ENCODE assay signal across 20 cellular contexts in genomic region chrX:76931518-76931917, GRCh38.
"Had no signal": no experiment of that assay in that cellular context is flagged by ENCODE, and none has a peak within 500 bp of the region (broad histone marks: within the 10 kb centered on the region; RNA-seq: fewer than 3 reads in every experiment).

No MANE protein-coding gene starts in this region.

- ATAC-seq: activated T-cell treated with anti-CD3 and anti-CD28 coated beads, Interleukin-2, amount 50 U/mL, for 4 hours; heart right ventricle; left cardiac atrium; natural killer cell; WTC11 had no signal

- DNase-seq: activated CD8-positive, alpha-beta memory T cell treated with anti-CD3 and anti-CD28 coated beads for 24 hours; activated CD8-positive, alpha-beta memory T cell treated with anti-CD3 and anti-CD28 coated beads, Interleukin-2, amount 50 U/mL, for 48 hours; activated naive CD4-positive, alpha-beta T cell treated with Interleukin-2 at 50 U/mL for 16 hours; activated naive CD8-positive, alpha-beta T cell treated with anti-CD3 and anti-CD28 coated beads for 36 hours; activated T-cell treated with anti-CD3 and anti-CD28 coated beads, Interleukin-2, amount 50 U/mL, for 4 hours; central memory CD4-positive, alpha-beta T cell; dermis blood vessel endothelial cell; effector CD8-positive, alpha-beta T cell; erythroblast; foreskin fibroblast; heart right ventricle; islet precursor cell; left cardiac atrium; midbrain; natural killer cell; spleen; stimulated activated CD4-positive, alpha-beta T cell treated with anti-CD3 and anti-CD28 coated beads, Interleukin-4, amount 100 ng/mL, for 24 hours; stimulated activated naive CD4-positive, alpha-beta T cell treated with Interleukin-2 at 50 U/mL for 16 hours; upper lobe of left lung had no signal
